ENCODE assay signal across 1 cellular context in the genomic region with DNA sequence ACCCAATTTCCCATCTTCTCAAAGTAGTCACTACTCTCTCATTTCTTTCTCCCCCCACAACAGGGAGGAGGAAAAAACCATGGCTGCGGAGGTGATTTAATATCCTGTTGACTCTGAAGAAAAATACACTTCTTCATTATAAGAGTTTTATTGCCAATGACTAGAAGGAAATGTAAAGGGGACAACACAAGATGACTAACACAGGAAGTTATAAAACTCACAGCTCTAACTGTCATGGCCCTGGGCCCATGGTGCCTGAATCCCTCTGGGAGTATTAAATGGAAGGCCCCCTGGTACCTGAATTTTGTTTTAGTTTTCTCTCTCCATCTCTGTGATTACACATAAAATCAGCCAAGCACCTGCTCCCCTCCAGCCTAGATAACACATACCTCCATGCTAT.
TF ChIP-seq lines count a peak whose summit lies in the region.

No MANE protein-coding gene starts in this region.

TF ChIP-seq in SK-N-SH treated with all-trans-retinoic acid at 6 μM for 48 hours, 23 proteins besides CTCF, POLR2A, EP300 and RAD21 (continued from another document):
- no peak for TF ChIP-seq ZFP30 (CRISPR knock-in tag; IDR thresholded peaks at IDR 0.05)
- TF ChIP-seq, protein P1, sequence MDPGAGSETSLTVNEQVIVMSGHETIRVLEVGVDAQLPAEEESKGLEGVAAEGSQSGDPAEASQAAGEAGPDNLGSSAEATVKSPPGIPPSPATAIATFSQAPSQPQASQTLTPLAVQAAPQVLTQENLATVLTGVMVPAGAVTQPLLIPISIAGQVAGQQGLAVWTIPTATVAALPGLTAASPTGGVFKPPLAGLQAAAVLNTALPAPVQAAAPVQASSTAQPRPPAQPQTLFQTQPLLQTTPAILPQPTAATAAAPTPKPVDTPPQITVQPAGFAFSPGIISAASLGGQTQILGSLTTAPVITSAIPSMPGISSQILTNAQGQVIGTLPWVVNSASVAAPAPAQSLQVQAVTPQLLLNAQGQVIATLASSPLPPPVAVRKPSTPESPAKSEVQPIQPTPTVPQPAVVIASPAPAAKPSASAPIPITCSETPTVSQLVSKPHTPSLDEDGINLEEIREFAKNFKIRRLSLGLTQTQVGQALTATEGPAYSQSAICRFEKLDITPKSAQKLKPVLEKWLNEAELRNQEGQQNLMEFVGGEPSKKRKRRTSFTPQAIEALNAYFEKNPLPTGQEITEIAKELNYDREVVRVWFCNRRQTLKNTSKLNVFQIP (CRISPR knock-in tag; IDR thresholded peaks at IDR 0.05; ENCODE audit: borderline replicate concordance, low read depth), result no peak
